In the genomic region with DNA sequence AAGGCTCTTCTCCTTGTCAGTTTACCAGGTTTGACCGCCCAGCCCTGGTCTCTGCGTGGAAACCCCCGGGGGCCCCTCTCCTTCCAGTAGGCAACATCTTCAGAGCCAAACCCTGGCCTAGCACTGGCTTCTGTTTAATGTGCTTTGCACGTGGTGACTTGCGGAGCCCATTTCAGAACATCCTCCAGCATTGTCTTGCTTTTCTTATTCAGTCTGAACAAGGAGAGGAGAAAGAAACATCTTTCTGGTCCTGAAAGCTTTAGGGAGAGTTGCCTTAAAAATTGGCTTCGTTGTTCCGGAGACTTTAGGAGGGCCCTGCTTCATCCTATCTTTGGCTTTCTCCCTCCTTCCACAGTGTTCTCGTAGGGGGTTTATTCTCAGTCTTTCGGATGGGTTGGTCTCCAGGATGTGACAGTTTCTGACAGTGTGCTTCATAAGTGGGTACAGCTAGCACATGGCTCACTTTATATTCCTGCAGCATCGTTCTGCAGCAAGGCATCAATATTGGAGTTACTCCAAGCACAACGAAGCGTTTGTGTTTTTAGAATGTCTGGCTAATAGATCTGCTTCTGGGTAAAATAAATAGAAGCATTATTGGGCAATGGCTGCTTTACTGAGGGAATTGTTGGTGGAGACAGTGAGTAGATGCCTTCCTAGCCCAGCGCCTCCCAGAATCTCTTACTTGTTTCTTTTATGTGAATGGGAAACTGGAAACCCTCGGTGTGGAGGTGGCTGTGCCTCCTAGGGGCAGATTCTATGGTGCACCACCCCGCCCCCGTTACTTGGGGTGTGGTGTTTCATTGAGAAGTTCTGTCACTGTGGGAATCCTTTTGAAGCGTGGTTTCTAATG, we compare ENCODE assay signal across 9 cellular contexts. TPM values are rescaled to one million over a fixed set of nuclear protein-coding genes. Genes with fewer than 3 reads are reported as not detected.
DNase-seq lines count a peak whose midpoint lies in the region; ATAC-seq, FAIRE-seq and TF ChIP-seq lines count a peak whose summit lies in the region.
"Had no signal": no experiment of that assay in that cellular context is flagged by ENCODE, and none has a peak within 500 bp of the region (broad histone marks: within the 10 kb centered on the region; RNA-seq: fewer than 3 reads in every experiment).

No MANE protein-coding gene starts in this region.

- H3K9me3 ChIP-seq in Caco-2 (no peaks in the 10 kb centered on the region), GM12878 (replicated peaks; ENCODE audit: control insufficient read depth, insufficient read depth, low read length) (no peaks in the 10 kb centered on the region), subcutaneous abdominal adipose tissue (ENCODE audit: control insufficient read depth in 5 of 5, low read length in 5 of 5) (no peaks in the 10 kb centered on the region)

- no peaks in the 10 kb centered on the region for H3K36me3 ChIP-seq in Caco-2 (ENCODE audit: control insufficient read depth, insufficient read depth, low read length)
- no peaks in the 10 kb centered on the region for H3K36me3 ChIP-seq in GM12878 (ENCODE audit: control insufficient read depth in 2 of 2, insufficient read depth in 2 of 2, low read length in 1 of 2)
- H3K36me3 ChIP-seq in subcutaneous abdominal adipose tissue (ENCODE audit: control insufficient read depth in 5 of 5, insufficient read depth in 5 of 5, low read length in 5 of 5), result no peaks in the 10 kb centered on the region

- TF ChIP-seq CTCF in Caco-2 (IDR thresholded peaks at IDR 0.05; ENCODE audit: insufficient read depth in 1 of 2, low read depth in 1 of 2, low read length in 1 of 2, severe bottlenecking in 1 of 2, unreplicated experiment in 1 of 2) (peak in 1 of 2 experiments; percentile 21), GM12878 (IDR thresholded peaks at IDR 0.05 in 2 of 3, conservative IDR thresholded peaks at IDR 0.05 in 1 of 3; ENCODE audit: control insufficient read depth in 2 of 3, extremely low read depth in 1 of 3, insufficient read depth in 1 of 3, low read depth in 3 of 3, low read length in 3 of 3) (no peak)

- no peak for TF ChIP-seq EP300 in GM12878 (IDR thresholded peaks at IDR 0.05; ENCODE audit: borderline replicate concordance in 1 of 2, control insufficient read depth in 1 of 2, low read depth in 2 of 2, low read length in 2 of 2)

- no peak for FAIRE-seq in GM12878 (lab: Jason Lieb, UNC)

- TF ChIP-seq RAD21 in GM12878 (IDR thresholded peaks at IDR 0.05; ENCODE audit: insufficient read depth, low read depth, low read length), result no peak

- WGBS in GM12878 (ENCODE audit: insufficient coverage, insufficient replicate concordance, low lambda C conversion rate, missing lambda C conversion rate), result 58% methylated on average over 15 of the region's 17 CpGs

- H2AFZ ChIP-seq in GM12878 (ENCODE audit: control insufficient read depth, low read depth, low read length), result no peak overlapping the region

- H4K20me1 ChIP-seq in GM12878 (ENCODE audit: control insufficient read depth, insufficient read depth), result no peaks in the 10 kb centered on the region

- CTCF ChIA-PET in Caco-2 (lab: Charles Lee) (no interaction called here), GM12878 (lab: Yijun Ruan, JAX) (interaction anchor here (0.6 to 0.9 kb wide), 3 partner anchors 61 to 300 kb away, joined by 3 to 4 read pairs (median 3); no protein-coding TSS in a partner anchor)

- intact Hi-C loops in Caco-2 (cut with micrococcal nuclease; ENCODE audit: unreplicated experiment), result loop anchor here (1.0 to 10.0 kb wide), 3 partner anchors 129 to 520 kb away; no protein-coding TSS in a partner anchor
- intact Hi-C loops in GM12878 (cut with micrococcal nuclease; ENCODE audit: unreplicated experiment), result loop anchor here (10.0 kb wide), 2 partner anchors 240 to 530 kb away; no protein-coding TSS in a partner anchor

- H3K36me3 Mint-ChIP-seq in Caco-2 (ENCODE audit: insufficient read depth, unreplicated experiment) (peaks cover 7% of the 10 kb centered on the region), IgD-negative memory B cell (no peaks in the 10 kb centered on the region)

- in situ Hi-C loops in GM12878 (cut with MboI), result no loop called here

- POLR2A ChIA-PET in Caco-2 (lab: Charles Lee), result no interaction called here
- POLR2A ChIA-PET in GM12878 (lab: Charles Lee), result no interaction called here

- H3K4me3 Mint-ChIP-seq in Caco-2 (ENCODE audit: unreplicated experiment), result peak overlapping the region; percentile 95
- H3K4me3 Mint-ChIP-seq in IgD-negative memory B cell, result peak overlapping the region; percentile 58 to 81 (median 77)

- no peaks in the 10 kb centered on the region for H3K79me2 ChIP-seq in GM12878 (ENCODE audit: control insufficient read depth, insufficient read depth, low read length)

- H3K4me3 ChIP-seq in Caco-2 (ENCODE audit: low read depth, low read length) (peak overlapping the region; percentile 69), GM12878 (peak overlapping the region; percentile 50), subcutaneous abdominal adipose tissue (ENCODE audit: low read depth in 1 of 5, low read length in 5 of 5) (peak overlapping the region; percentile 72 to 79 (median 72))

- H3K4me1 ChIP-seq in Caco-2 (peaks cover 37% of the 10 kb centered on the region), GM12878 (ENCODE audit: control insufficient read depth, insufficient read depth, low read length) (no peaks in the 10 kb centered on the region), subcutaneous abdominal adipose tissue (ENCODE audit: control insufficient read depth in 5 of 5, insufficient read depth in 5 of 5, low read length in 5 of 5) (peaks cover 0 to 26% (median 23%) of the 10 kb centered on the region in 5 donors)

- H3K27ac ChIP-seq in GM12878 (ENCODE audit: control insufficient read depth, insufficient read depth) (no peak overlapping the region), subcutaneous abdominal adipose tissue (ENCODE audit: low read depth, low read length) (peak overlapping the region; percentile 46)

- RAD21 ChIA-PET in GM12878 (lab: Charles Lee; ENCODE audit: unreplicated experiment), result interaction anchor here (0.9 to 1.5 kb wide), 9 partner anchors 56 to 300 kb away, joined by 3 to 4 read pairs (median 3); no protein-coding TSS in a partner anchor

- H3K27me3 ChIP-seq in Caco-2 (replicated peaks; ENCODE audit: control insufficient read depth, insufficient read depth, low read length) (no peaks in the 10 kb centered on the region), GM12878 (replicated peaks in 1 of 2; ENCODE audit: control insufficient read depth in 2 of 2, insufficient read depth in 2 of 2, low read length in 1 of 2) (peaks cover 3 to 4% of the 10 kb centered on the region in 2 experiments; a peak in 3 of 4 replicates), subcutaneous abdominal adipose tissue (ENCODE audit: control insufficient read depth in 5 of 5, insufficient read depth in 4 of 5, low read length in 5 of 5) (no peaks in the 10 kb centered on the region)

- no peak overlapping the region for H3K4me2 ChIP-seq in GM12878 (ENCODE audit: control insufficient read depth, insufficient read depth)

- SMC1A ChIA-PET in GM12878 (lab: Charles Lee; ENCODE audit: uncharacterized antibody, unreplicated experiment), result interaction anchor here (1.2 to 1.6 kb wide), 2 partner anchors 72 to 277 kb away, joined by 3 to 6 read pairs; no protein-coding TSS in a partner anchor

- H3K27ac Mint-ChIP-seq in Caco-2 (ENCODE audit: unreplicated experiment) (peak overlapping the region; percentile 91), IgD-negative memory B cell (no peak overlapping the region)

- peak; percentile 58 to 68 for DNase-seq in Caco-2
- DNase-seq in GM12878 (ENCODE audit: low read depth, low spot score), result no peak
- peak; percentile 75 for DNase-seq in kidney glomerular epithelial cell (lab: John Stamatoyannopoulos, UW)

- H3K4me1 Mint-ChIP-seq in Caco-2 (ENCODE audit: low read depth, unreplicated experiment) (peaks cover 19% of the 10 kb centered on the region), IgD-negative memory B cell (peaks cover 4 to 12% (median 6%) of the 10 kb centered on the region in 3 donors)

- BruUV-seq in Caco-2 (replicated peaks; lab: Mats Ljungman, UMichigan) (no TSS peak), GM12878 (replicated peaks; lab: Mats Ljungman, UMichigan) (no TSS peak)

- TF ChIP-seq POLR2A in GM12878 (IDR thresholded peaks at IDR 0.05; ENCODE audit: low read depth, low read length), result no peak

- H3K9me3 Mint-ChIP-seq in Caco-2 (ENCODE audit: unreplicated experiment) (no peaks in the 10 kb centered on the region), IgD-negative memory B cell (no peaks in the 10 kb centered on the region)

- H3K9ac ChIP-seq in GM12878 (ENCODE audit: control insufficient read depth, insufficient read depth, low read length) (no peak overlapping the region), subcutaneous abdominal adipose tissue (ENCODE audit: low read length in 5 of 5) (peak overlapping the region in 4 of 5 donors; percentile 71 to 76 (median 72))

- no peaks in the 10 kb centered on the region for H3K27me3 Mint-ChIP-seq in Caco-2 (ENCODE audit: insufficient read depth, unreplicated experiment)
- peaks cover 48% of the 10 kb centered on the region for H3K27me3 Mint-ChIP-seq in IgD-negative memory B cell

- ATAC-seq in GM12878 (no peak), GM21528 (IDR thresholded peaks at IDR 0.05; ENCODE audit: low FRiP score, unreplicated experiment) (no peak), GM21515 (IDR thresholded peaks at IDR 0.05; ENCODE audit: unreplicated experiment) (no peak), HG03045 (IDR thresholded peaks at IDR 0.05; ENCODE audit: unreplicated experiment) (no peak)

RNA-seq across cellular contexts. Expression of gene FARP1, which starts 1.8 kb away (rescaled TPM):
- total RNA-seq in Caco-2 (2022) (189 and 208 TPM in 2 replicates), GM12878 (2014; rRNA removed) (0.51 and 0.54 TPM in 2 replicates), GM12878 (2014; rRNA removed; fragmentation: Illumina TruSeq; extraction: Trizol) (0.64 and 0.76 TPM in 2 replicates), GM12878 (2021) (1.5 and 2.2 TPM in 2 replicates)
- polyA plus RNA-seq in IgD-negative memory B cell (0.46 TPM), GM12878 (2011; rRNA removed) (6.9 and 9.1 TPM in 2 replicates), GM12878 (2014; fragmentation: Illumina TruSeq; extraction: Trizol) (0.27 and 0.78 TPM in 2 replicates), GM12878 (2014; fragmentation: Nextera tagmentation; extraction: Ambion mirVana) (under 1 TPM; 0.20 to 0.52 TPM), GM12878 (2014; rRNA removed) (0.17 and 0.23 TPM in 2 replicates), GM12878 (2016; fragmentation: Nextera tagmentation; extraction: Ambion mirVana) (under 1 TPM; 0.60 to 0.79 TPM)
- 3.3 and 3.9 TPM in 2 replicates for total RNA-seq in GM12878 (2013; cell fraction: nucleolus; rRNA removed)
- 0.88 TPM for polyA plus RNA-seq in GM12878 (2011; ENCODE audit: low read depth)
- 4.2 and 5.0 TPM in 2 replicates for polyA plus RNA-seq in GM12878 (2011; cell fraction: cytosol; rRNA removed)
- 25.7 and 26.2 TPM in 2 replicates for polyA plus RNA-seq in GM12878 (2011; cell fraction: nucleus; rRNA removed)
- 1.9 and 2.2 TPM in 2 replicates for polyA plus RNA-seq in GM12878 (2012)
- 16.0 and 31.7 TPM in 2 replicates for polyA minus RNA-seq in GM12878 (2011; rRNA and poly(A)+ RNA removed)
- 5.6 and 8.3 TPM in 2 replicates for polyA minus RNA-seq in GM12878 (2011; cell fraction: cytosol; rRNA and poly(A)+ RNA removed)
- polyA minus RNA-seq in GM12878 (2011; cell fraction: nucleus; rRNA and poly(A)+ RNA removed), result 17.2 and 26.4 TPM in 2 replicates

RNA-seq across cellular contexts. Expression of gene RNF113B, which starts 32.3 kb away (rescaled TPM):
- not detected in 2 replicates for total RNA-seq in Caco-2 (2022)
- not detected for polyA plus RNA-seq in IgD-negative memory B cell
- total RNA-seq in GM12878 (2013; cell fraction: nucleolus; rRNA removed), result not detected in 2 replicates
- total RNA-seq in GM12878 (2014; rRNA removed), result not detected in 2 replicates
- total RNA-seq in GM12878 (2014; rRNA removed; fragmentation: Illumina TruSeq; extraction: Trizol), result not detected in 2 replicates
- not detected in 2 replicates for total RNA-seq in GM12878 (2021)
- not detected for polyA plus RNA-seq in GM12878 (2011; ENCODE audit: low read depth)
- not detected in 2 replicates for polyA plus RNA-seq in GM12878 (2011; rRNA removed)
- polyA plus RNA-seq in GM12878 (2011; cell fraction: cytosol; rRNA removed), result not detected in 2 replicates
- polyA plus RNA-seq in GM12878 (2011; cell fraction: nucleus; rRNA removed), result not detected in 2 replicates
- polyA plus RNA-seq in GM12878 (2012), result not detected in 2 replicates
- polyA plus RNA-seq in GM12878 (2014; fragmentation: Illumina TruSeq; extraction: Trizol), result not detected in 2 replicates
- not detected for polyA plus RNA-seq in GM12878 (2014; fragmentation: Nextera tagmentation; extraction: Ambion mirVana)
- not detected in 2 replicates for polyA plus RNA-seq in GM12878 (2014; rRNA removed)
- not detected for polyA plus RNA-seq in GM12878 (2016; fragmentation: Nextera tagmentation; extraction: Ambion mirVana)
- not detected in 2 replicates for polyA minus RNA-seq in GM12878 (2011; rRNA and poly(A)+ RNA removed)
- not detected in 2 replicates for polyA minus RNA-seq in GM12878 (2011; cell fraction: cytosol; rRNA and poly(A)+ RNA removed)
- not detected in 2 replicates for polyA minus RNA-seq in GM12878 (2011; cell fraction: nucleus; rRNA and poly(A)+ RNA removed)
- total RNA-seq: T-helper 1 cell treated with Interleukin-12 subunit alpha and Interleukin-12 subunit beta and Interleukin-4 antibody, amounts not matched to agents 30 ng/mL and 1 ng/mL, for 36 hours had no signal

Comparison
In these comparisons a context has a peak if more than half of its experiments do, and no peak if none do; other contexts are left out.
1. RNA of gene FARP1, which starts 1.8 kb away (total RNA-seq): 189 to 208 TPM in Caco-2; 0.51 to 3.9 TPM in GM12878; every median in the first group is over 10 times any median in the second.
2. Peak in every context shown above with its lines, with median percentiles within 50 percentile points of each other: H3K4me3 ChIP-seq.